17 cellular contexts compared by ENCODE assay signal in genomic region chr17:17794382-17794781, GRCh38.
"Had no signal": no experiment of that assay in that cellular context is flagged by ENCODE, and none has a peak within 500 bp of the region (broad histone marks: within the 10 kb centered on the region; RNA-seq: fewer than 3 reads in every experiment).

No MANE protein-coding gene starts in this region.

- H3K9me3 ChIP-seq: adrenal gland, transverse colon, uterus had no signal

- H3K9ac ChIP-seq: parathyroid adenoma had no signal

- H3K36me3 ChIP-seq: transverse colon, uterus had no signal

- H3K27me3 ChIP-seq: adrenal gland, cardiac muscle cell, transverse colon, uterus had no signal

- H3K4me3 ChIP-seq: adrenal gland, cardiac muscle cell, transverse colon, uterus had no signal

- H2AFZ ChIP-seq: parathyroid adenoma had no signal

- ATAC-seq: activated naive CD4-positive, alpha-beta T cell treated with anti-CD3 and anti-CD28 coated beads, Interleukin-2, amount 50 U/mL, for 72 hours; activated T-cell treated with anti-CD3 and anti-CD28 coated beads, Interleukin-2, amount 50 U/mL, for 72 hours had no signal

- DNase-seq: activated CD4-positive, alpha-beta T cell treated with anti-CD3 and anti-CD28 coated beads, Interleukin-2, amount 10 ng/mL, durations not matched to agents 24 days and 14 days; activated gamma-delta T cell; activated T-cell treated with anti-CD3 and anti-CD28 coated beads, Interleukin-2, amount 50 U/mL, for 72 hours; adrenal gland; erythroblast; foreskin melanocyte; glutamatergic neuron; naive B cell; stimulated activated CD4-positive, alpha-beta T cell treated with anti-CD3 and anti-CD28 coated beads, Interleukin-12 subunit alpha, Interleukin-12 subunit beta, amount 100 ng/mL, for 4 hours; stimulated activated CD4-positive, alpha-beta T cell treated with anti-CD3 and anti-CD28 coated beads, Interleukin-1b, Interleukin-23, amount 100 ng/mL, for 48 hours; SW 1271; T1000; transverse colon; uterus had no signal

- H3K27ac ChIP-seq: cardiac muscle cell, uterus had no signal
